In genomic region chr16:87150359-87151280, GRCh38 we compare ENCODE assay signal across 19 cellular contexts.
"Had no signal": no experiment of that assay in that cellular context is flagged by ENCODE, and none has a peak within 500 bp of the region (broad histone marks: within the 10 kb centered on the region; RNA-seq: fewer than 3 reads in every experiment).

No MANE protein-coding gene starts in this region.

- H3K9me3 Mint-ChIP-seq: activated CD8-positive, alpha-beta T cell treated with anti-CD3 and anti-CD28 coated beads for 36 hours; activated T-helper 17 cell treated with anti-CD3 and anti-CD28 coated beads, Interleukin-2, amount 50 U/mL, for 72 hours had no signal

- H3K4me1 ChIP-seq: esophagus squamous epithelium, foreskin keratinocyte, sigmoid colon, tibial artery had no signal

- H3K4me1 Mint-ChIP-seq: activated CD4-positive, alpha-beta T cell treated with anti-CD3 and anti-CD28 coated beads, Interleukin-2, amount 10 ng/mL, durations not matched to agents 24 days and 14 days; activated naive CD8-positive, alpha-beta T cell treated with anti-CD3 and anti-CD28 coated beads, Interleukin-2, amount 10 ng/mL, durations not matched to agents 7 days and 5 days; activated T-helper 17 cell treated with anti-CD3 and anti-CD28 coated beads, Interleukin-2, amount 50 U/mL, for 72 hours; naive thymus-derived CD4-positive, alpha-beta T cell; T-cell had no signal

- H3K36me3 Mint-ChIP-seq: activated naive CD8-positive, alpha-beta T cell treated with anti-CD3 and anti-CD28 coated beads, Interleukin-2, amount 10 ng/mL, durations not matched to agents 7 days and 5 days; T-cell had no signal

- H3K4me3 Mint-ChIP-seq: activated CD4-positive, alpha-beta T cell treated with anti-CD3 and anti-CD28 coated beads, Interleukin-2, amount 10 ng/mL, durations not matched to agents 24 days and 14 days; activated CD8-positive, alpha-beta T cell treated with anti-CD3 and anti-CD28 coated beads for 36 hours; activated naive CD8-positive, alpha-beta T cell treated with anti-CD3 and anti-CD28 coated beads, Interleukin-2, amount 10 ng/mL, durations not matched to agents 7 days and 5 days; activated T-helper 17 cell treated with anti-CD3 and anti-CD28 coated beads, Interleukin-2, amount 50 U/mL, for 72 hours; dendritic cell treated with granulocyte-macrophage colony-stimulating factor and Interleukin-4, amounts not matched to agents 40 ng/mL and 50 ng/mL, for 4 days; naive thymus-derived CD4-positive, alpha-beta T cell; T-cell had no signal

- H3K27me3 ChIP-seq: foreskin keratinocyte, hepatocyte had no signal

- H3K27me3 Mint-ChIP-seq: activated CD4-positive, alpha-beta T cell treated with anti-CD3 and anti-CD28 coated beads, Interleukin-2, amount 10 ng/mL, durations not matched to agents 24 days and 14 days; activated CD8-positive, alpha-beta T cell treated with anti-CD3 and anti-CD28 coated beads for 36 hours; activated naive CD8-positive, alpha-beta T cell treated with anti-CD3 and anti-CD28 coated beads, Interleukin-2, amount 10 ng/mL, durations not matched to agents 7 days and 5 days; dendritic cell treated with granulocyte-macrophage colony-stimulating factor and Interleukin-4, amounts not matched to agents 40 ng/mL and 50 ng/mL, for 4 days had no signal

- DNase-seq: activated CD4-positive, alpha-beta T cell treated with anti-CD3 and anti-CD28 coated beads, Interleukin-2, amount 10 ng/mL, durations not matched to agents 24 days and 14 days; activated CD4-positive, CD25-positive, alpha-beta regulatory T cell; activated CD8-positive, alpha-beta T cell treated with anti-CD3 and anti-CD28 coated beads for 36 hours; activated naive CD4-positive, alpha-beta T cell treated with Interleukin-2 at 50 U/mL for 16 hours; activated naive CD8-positive, alpha-beta T cell treated with anti-CD3 and anti-CD28 coated beads, Interleukin-2, amount 10 ng/mL, durations not matched to agents 7 days and 5 days; activated T-cell treated with anti-CD3 and anti-CD28 coated beads, Interleukin-2, amount 50 U/mL, for 1 hour; effector memory CD4-positive, alpha-beta T cell; esophagus squamous epithelium; foreskin keratinocyte; left cardiac atrium; mesenchymal stem cell; naive thymus-derived CD4-positive, alpha-beta T cell; sigmoid colon; stimulated activated naive CD4-positive, alpha-beta T cell; T-cell; tibial artery had no signal

- H3K27ac Mint-ChIP-seq: activated CD4-positive, alpha-beta T cell treated with anti-CD3 and anti-CD28 coated beads, Interleukin-2, amount 10 ng/mL, durations not matched to agents 24 days and 14 days; activated CD8-positive, alpha-beta T cell treated with anti-CD3 and anti-CD28 coated beads for 36 hours; activated naive CD8-positive, alpha-beta T cell treated with anti-CD3 and anti-CD28 coated beads, Interleukin-2, amount 10 ng/mL, durations not matched to agents 7 days and 5 days; activated T-helper 17 cell treated with anti-CD3 and anti-CD28 coated beads, Interleukin-2, amount 50 U/mL, for 72 hours; dendritic cell treated with granulocyte-macrophage colony-stimulating factor and Interleukin-4, amounts not matched to agents 40 ng/mL and 50 ng/mL, for 4 days; naive thymus-derived CD4-positive, alpha-beta T cell; T-cell had no signal

- H3K36me3 ChIP-seq: esophagus squamous epithelium, sigmoid colon, tibial artery had no signal

- H3K4me3 ChIP-seq: esophagus squamous epithelium, hepatocyte, sigmoid colon, tibial artery had no signal

- H3K27ac ChIP-seq: esophagus squamous epithelium, foreskin keratinocyte, hepatocyte, sigmoid colon, tibial artery had no signal
